ENCODE assay signal across 29 cellular contexts in genomic region chr9:22337261-22337660, GRCh38.
"Had no signal": no experiment of that assay in that cellular context is flagged by ENCODE, and none has a peak within 500 bp of the region (broad histone marks: within the 10 kb centered on the region; RNA-seq: fewer than 3 reads in every experiment).

No MANE protein-coding gene starts in this region.

- H3K4me1 Mint-ChIP-seq: activated B cell treated with CpG ODN at 0.5 μM for 24 hours; activated CD4-positive, alpha-beta memory T cell treated with anti-CD3 and anti-CD28 coated beads, Interleukin-2, amount 10 ng/mL, durations not matched to agents 7 days and 5 days; activated CD4-positive, alpha-beta T cell treated with anti-CD3 and anti-CD28 coated beads, Interleukin-2, amount 10 ng/mL, durations not matched to agents 7 days and 5 days; activated naive CD8-positive, alpha-beta T cell treated with anti-CD3 and anti-CD28 coated beads, Interleukin-2, amount 10 ng/mL, durations not matched to agents 7 days and 5 days; T-cell had no signal

- H3K27me3 Mint-ChIP-seq: activated CD4-positive, alpha-beta memory T cell treated with anti-CD3 and anti-CD28 coated beads, Interleukin-2, amount 10 ng/mL, durations not matched to agents 7 days and 5 days; activated CD4-positive, alpha-beta T cell treated with anti-CD3 and anti-CD28 coated beads, Interleukin-2, amount 10 ng/mL, durations not matched to agents 7 days and 5 days; activated naive CD8-positive, alpha-beta T cell treated with anti-CD3 and anti-CD28 coated beads, Interleukin-2, amount 10 ng/mL, durations not matched to agents 7 days and 5 days had no signal

- H3K9ac ChIP-seq: KMS-11 had no signal

- H3K36me3 Mint-ChIP-seq: activated naive CD8-positive, alpha-beta T cell treated with anti-CD3 and anti-CD28 coated beads, Interleukin-2, amount 10 ng/mL, durations not matched to agents 7 days and 5 days; T-cell had no signal

- H3K27ac ChIP-seq: brain microvascular endothelial cell, cardiac muscle cell, KMS-11, SK-N-MC had no signal

- H3K4me3 ChIP-seq: cardiac muscle cell, SK-N-MC had no signal

- H3K36me3 ChIP-seq: brain microvascular endothelial cell, cardiac muscle cell had no signal

- H3K27ac Mint-ChIP-seq: activated B cell treated with CpG ODN at 0.5 μM for 24 hours; activated CD4-positive, alpha-beta memory T cell treated with anti-CD3 and anti-CD28 coated beads, Interleukin-2, amount 10 ng/mL, durations not matched to agents 7 days and 5 days; activated CD4-positive, alpha-beta T cell treated with anti-CD3 and anti-CD28 coated beads, Interleukin-2, amount 10 ng/mL, durations not matched to agents 7 days and 5 days; activated naive CD8-positive, alpha-beta T cell treated with anti-CD3 and anti-CD28 coated beads, Interleukin-2, amount 10 ng/mL, durations not matched to agents 7 days and 5 days; activated T-helper 2 cell treated with anti-CD3 and anti-CD28 coated beads, Interferon-gamma antibody, Interleukin-2, Interleukin-4, amounts not matched to agents 10 μg/mL and 5 μg/mL and 100 μg/mL, durations not matched to agents 14 hours and 24 hours and 36 hours; T-cell had no signal

- H3K27me3 ChIP-seq: brain microvascular endothelial cell, cardiac muscle cell had no signal

- ATAC-seq: HepG2, Panc1, Right ventricle myocardium inferior, T-cell had no signal

- H3K9me3 Mint-ChIP-seq: activated B cell treated with CpG ODN at 0.5 μM for 24 hours; activated CD4-positive, alpha-beta memory T cell treated with anti-CD3 and anti-CD28 coated beads, Interleukin-2, amount 10 ng/mL, durations not matched to agents 7 days and 5 days; activated CD4-positive, alpha-beta T cell treated with anti-CD3 and anti-CD28 coated beads, Interleukin-2, amount 10 ng/mL, durations not matched to agents 7 days and 5 days; activated naive CD8-positive, alpha-beta T cell treated with anti-CD3 and anti-CD28 coated beads, Interleukin-2, amount 10 ng/mL, durations not matched to agents 7 days and 5 days; activated T-helper 2 cell treated with anti-CD3 and anti-CD28 coated beads, Interferon-gamma antibody, Interleukin-2, Interleukin-4, amounts not matched to agents 10 μg/mL and 5 μg/mL and 100 μg/mL, durations not matched to agents 14 hours and 24 hours and 36 hours; T-cell had no signal

- H3K4me2 ChIP-seq: KMS-11 had no signal

- DNase-seq: activated B cell treated with CpG ODN at 0.5 μM for 24 hours; activated CD4-positive, alpha-beta memory T cell treated with anti-CD3 and anti-CD28 coated beads, Interleukin-2, amount 10 ng/mL, durations not matched to agents 7 days and 5 days; activated CD4-positive, alpha-beta T cell treated with anti-CD3 and anti-CD28 coated beads, Interleukin-2, amount 10 ng/mL, durations not matched to agents 7 days and 5 days; activated naive CD4-positive, alpha-beta T cell treated with anti-CD3 and anti-CD28 coated beads, Interleukin-2, amount 50 U/mL, for 16 hours; activated naive CD8-positive, alpha-beta T cell treated with anti-CD3 and anti-CD28 coated beads, Interleukin-2, amount 10 ng/mL, durations not matched to agents 7 days and 5 days; activated T-cell treated with anti-CD3 and anti-CD28 coated beads for 4 hours; activated T-cell treated with anti-CD3 and anti-CD28 coated beads, Interleukin-2, amount 50 U/mL, for 48 hours; aorta; brain microvascular endothelial cell; NCI-H1048; NCI-H1417; NCI-H1930; NCI-H2171 treated with DMSO at 0.1 percent for 48 hours; NCI-H226; NCI-H510A treated with DMSO at 0.1 percent for 48 hours; NCI-H69; NK-92 treated with Interleukin-12 subunit alpha and Interleukin-12 subunit beta, amount 100 ng/mL, for 24 hours; OCI-M1; RPMI8226; T-cell; T-helper 2 cell; T1000 had no signal

- H3K4me3 Mint-ChIP-seq: activated B cell treated with CpG ODN at 0.5 μM for 24 hours; activated CD4-positive, alpha-beta memory T cell treated with anti-CD3 and anti-CD28 coated beads, Interleukin-2, amount 10 ng/mL, durations not matched to agents 7 days and 5 days; activated CD4-positive, alpha-beta T cell treated with anti-CD3 and anti-CD28 coated beads, Interleukin-2, amount 10 ng/mL, durations not matched to agents 7 days and 5 days; activated naive CD8-positive, alpha-beta T cell treated with anti-CD3 and anti-CD28 coated beads, Interleukin-2, amount 10 ng/mL, durations not matched to agents 7 days and 5 days; T-cell had no signal
